ENCODE assay signal across 1 cellular context in the genomic region with DNA sequence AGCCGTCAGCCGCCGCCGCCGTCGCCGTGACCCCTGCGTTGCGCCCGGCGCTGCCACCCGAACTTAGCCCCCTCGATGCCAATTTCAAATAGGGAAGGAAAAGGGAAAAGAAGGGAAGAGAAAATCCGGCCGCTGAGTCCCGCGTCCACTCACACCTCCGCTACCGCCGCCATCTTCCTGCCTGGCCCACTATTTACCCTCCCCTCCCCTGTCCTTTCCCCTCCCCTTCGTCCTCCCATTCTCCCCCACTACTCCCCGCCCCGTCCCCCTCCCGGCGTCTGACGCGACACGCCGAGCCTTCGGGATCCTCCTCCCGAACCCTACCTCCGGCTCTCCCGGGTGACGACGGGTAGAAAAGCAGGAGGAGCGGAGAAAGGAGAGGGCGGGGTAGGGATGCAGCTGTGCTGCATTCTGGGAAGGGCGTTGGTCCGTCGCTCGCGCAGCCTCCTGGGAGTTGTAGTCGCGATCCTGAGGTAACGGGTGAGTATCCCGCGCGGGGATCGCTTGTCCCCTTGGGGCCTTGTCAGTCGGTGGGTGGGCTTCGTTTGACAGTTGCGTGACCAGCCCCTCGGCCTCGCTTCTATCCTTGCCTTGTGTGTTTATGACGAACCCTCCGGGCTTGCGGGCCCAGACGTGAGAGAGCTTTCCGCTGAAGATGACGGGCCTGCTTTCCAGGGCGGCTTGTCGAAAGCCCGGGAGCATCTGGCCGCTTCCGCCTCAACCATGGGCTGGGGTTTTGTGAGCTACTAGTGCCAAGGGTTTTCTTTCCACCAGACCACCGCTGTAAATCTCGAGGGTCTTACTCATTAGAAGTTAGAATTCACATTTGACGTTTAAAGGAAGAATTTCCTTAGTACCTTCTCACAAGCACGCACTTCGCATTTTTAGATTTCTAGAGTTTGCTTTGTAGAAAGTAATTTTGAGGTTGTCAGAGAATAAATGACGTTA.
TF ChIP-seq lines count a peak whose summit lies in the region.

Gene CERT1 (minus strand): TSS at position 195 of the 948 bp plus-strand sequence. CDS start 422 bp downstream, outside the sequence.
Gene POLK (plus strand): TSS at position 457 of the 948 bp plus-strand sequence.

TF ChIP-seq in HEK293, 187 proteins besides CTCF, POLR2A, EP300 and RAD21 (continued from another document and continues in another):
- TF ChIP-seq, protein P1, sequence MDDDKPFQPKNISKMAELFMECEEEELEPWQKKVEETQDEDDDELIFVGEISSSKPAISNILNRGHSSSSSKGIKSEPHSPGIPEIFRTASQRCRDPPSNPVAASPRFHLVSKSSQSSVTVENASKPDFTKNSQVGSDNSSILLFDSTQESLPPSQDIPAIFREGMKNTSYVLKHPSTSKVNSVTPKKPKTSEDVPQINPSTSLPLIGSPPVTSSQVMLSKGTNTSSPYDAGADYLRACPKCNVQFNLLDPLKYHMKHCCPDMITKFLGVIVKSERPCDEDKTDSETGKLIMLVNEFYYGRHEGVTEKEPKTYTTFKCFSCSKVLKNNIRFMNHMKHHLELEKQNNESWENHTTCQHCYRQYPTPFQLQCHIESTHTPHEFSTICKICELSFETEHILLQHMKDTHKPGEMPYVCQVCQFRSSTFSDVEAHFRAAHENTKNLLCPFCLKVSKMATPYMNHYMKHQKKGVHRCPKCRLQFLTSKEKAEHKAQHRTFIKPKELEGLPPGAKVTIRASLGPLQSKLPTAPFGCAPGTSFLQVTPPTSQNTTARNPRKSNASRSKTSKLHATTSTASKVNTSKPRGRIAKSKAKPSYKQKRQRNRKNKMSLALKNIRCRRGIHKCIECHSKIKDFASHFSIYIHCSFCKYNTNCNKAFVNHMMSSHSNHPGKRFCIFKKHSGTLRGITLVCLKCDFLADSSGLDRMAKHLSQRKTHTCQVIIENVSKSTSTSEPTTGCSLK (tag by site-specific recombination; IDR thresholded peaks at IDR 0.05), result no peak
- TF ChIP-seq SCRT2 (tag by site-specific recombination; IDR thresholded peaks at IDR 0.05), result no peak
- TF ChIP-seq, protein P2, sequence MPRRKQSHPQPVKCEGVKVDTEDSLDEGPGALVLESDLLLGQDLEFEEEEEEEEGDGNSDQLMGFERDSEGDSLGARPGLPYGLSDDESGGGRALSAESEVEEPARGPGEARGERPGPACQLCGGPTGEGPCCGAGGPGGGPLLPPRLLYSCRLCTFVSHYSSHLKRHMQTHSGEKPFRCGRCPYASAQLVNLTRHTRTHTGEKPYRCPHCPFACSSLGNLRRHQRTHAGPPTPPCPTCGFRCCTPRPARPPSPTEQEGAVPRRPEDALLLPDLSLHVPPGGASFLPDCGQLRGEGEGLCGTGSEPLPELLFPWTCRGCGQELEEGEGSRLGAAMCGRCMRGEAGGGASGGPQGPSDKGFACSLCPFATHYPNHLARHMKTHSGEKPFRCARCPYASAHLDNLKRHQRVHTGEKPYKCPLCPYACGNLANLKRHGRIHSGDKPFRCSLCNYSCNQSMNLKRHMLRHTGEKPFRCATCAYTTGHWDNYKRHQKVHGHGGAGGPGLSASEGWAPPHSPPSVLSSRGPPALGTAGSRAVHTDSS (tag by site-specific recombination; IDR thresholded peaks at IDR 0.05), result no peak
- TF ChIP-seq ZNF248 (tag by site-specific recombination; IDR thresholded peaks at IDR 0.05), result no peak
- TF ChIP-seq KLF10 (tag by site-specific recombination; IDR thresholded peaks at IDR 0.05), result no peak
- TF ChIP-seq, protein P3, sequence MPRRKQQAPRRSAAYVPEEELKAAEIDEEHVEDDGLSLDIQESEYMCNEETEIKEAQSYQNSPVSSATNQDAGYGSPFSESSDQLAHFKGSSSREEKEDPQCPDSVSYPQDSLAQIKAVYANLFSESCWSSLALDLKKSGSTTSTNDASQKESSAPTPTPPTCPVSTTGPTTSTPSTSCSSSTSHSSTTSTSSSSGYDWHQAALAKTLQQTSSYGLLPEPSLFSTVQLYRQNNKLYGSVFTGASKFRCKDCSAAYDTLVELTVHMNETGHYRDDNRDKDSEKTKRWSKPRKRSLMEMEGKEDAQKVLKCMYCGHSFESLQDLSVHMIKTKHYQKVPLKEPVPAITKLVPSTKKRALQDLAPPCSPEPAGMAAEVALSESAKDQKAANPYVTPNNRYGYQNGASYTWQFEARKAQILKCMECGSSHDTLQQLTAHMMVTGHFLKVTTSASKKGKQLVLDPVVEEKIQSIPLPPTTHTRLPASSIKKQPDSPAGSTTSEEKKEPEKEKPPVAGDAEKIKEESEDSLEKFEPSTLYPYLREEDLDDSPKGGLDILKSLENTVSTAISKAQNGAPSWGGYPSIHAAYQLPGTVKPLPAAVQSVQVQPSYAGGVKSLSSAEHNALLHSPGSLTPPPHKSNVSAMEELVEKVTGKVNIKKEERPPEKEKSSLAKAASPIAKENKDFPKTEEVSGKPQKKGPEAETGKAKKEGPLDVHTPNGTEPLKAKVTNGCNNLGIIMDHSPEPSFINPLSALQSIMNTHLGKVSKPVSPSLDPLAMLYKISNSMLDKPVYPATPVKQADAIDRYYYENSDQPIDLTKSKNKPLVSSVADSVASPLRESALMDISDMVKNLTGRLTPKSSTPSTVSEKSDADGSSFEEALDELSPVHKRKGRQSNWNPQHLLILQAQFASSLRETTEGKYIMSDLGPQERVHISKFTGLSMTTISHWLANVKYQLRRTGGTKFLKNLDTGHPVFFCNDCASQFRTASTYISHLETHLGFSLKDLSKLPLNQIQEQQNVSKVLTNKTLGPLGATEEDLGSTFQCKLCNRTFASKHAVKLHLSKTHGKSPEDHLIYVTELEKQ (tag by site-specific recombination; IDR thresholded peaks at IDR 0.05; ENCODE audit: borderline replicate concordance), result no peak
- TF ChIP-seq, protein P4, sequence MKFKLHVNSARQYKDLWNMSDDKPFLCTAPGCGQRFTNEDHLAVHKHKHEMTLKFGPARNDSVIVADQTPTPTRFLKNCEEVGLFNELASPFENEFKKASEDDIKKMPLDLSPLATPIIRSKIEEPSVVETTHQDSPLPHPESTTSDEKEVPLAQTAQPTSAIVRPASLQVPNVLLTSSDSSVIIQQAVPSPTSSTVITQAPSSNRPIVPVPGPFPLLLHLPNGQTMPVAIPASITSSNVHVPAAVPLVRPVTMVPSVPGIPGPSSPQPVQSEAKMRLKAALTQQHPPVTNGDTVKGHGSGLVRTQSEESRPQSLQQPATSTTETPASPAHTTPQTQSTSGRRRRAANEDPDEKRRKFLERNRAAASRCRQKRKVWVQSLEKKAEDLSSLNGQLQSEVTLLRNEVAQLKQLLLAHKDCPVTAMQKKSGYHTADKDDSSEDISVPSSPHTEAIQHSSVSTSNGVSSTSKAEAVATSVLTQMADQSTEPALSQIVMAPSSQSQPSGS (tag by site-specific recombination; IDR thresholded peaks at IDR 0.05; ENCODE audit: low read depth), result no peak
- TF ChIP-seq ZBTB49 (tag by site-specific recombination; IDR thresholded peaks at IDR 0.05; ENCODE audit: low read depth), result no peak
- TF ChIP-seq, protein P5, sequence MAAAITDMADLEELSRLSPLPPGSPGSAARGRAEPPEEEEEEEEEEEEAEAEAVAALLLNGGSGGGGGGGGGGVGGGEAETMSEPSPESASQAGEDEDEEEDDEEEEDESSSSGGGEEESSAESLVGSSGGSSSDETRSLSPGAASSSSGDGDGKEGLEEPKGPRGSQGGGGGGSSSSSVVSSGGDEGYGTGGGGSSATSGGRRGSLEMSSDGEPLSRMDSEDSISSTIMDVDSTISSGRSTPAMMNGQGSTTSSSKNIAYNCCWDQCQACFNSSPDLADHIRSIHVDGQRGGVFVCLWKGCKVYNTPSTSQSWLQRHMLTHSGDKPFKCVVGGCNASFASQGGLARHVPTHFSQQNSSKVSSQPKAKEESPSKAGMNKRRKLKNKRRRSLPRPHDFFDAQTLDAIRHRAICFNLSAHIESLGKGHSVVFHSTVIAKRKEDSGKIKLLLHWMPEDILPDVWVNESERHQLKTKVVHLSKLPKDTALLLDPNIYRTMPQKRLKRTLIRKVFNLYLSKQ (tag by site-specific recombination; IDR thresholded peaks at IDR 0.05; ENCODE audit: borderline replicate concordance), result no peak
- TF ChIP-seq ZNF18 (tag by site-specific recombination; IDR thresholded peaks at IDR 0.05), result 0 out of 2 replicates have a peak, but pooled peaks have one; percentile 44
- no peak for TF ChIP-seq ZNF514 (tag by site-specific recombination; IDR thresholded peaks at IDR 0.05)
- TF ChIP-seq MZF1 (tag by site-specific recombination; IDR thresholded peaks at IDR 0.05; ENCODE audit: borderline replicate concordance), result peak; percentile 92
- peak; percentile 50 for TF ChIP-seq ZNF501 (tag by site-specific recombination; IDR thresholded peaks at IDR 0.05)
- TF ChIP-seq ZNF133 (tag by site-specific recombination; IDR thresholded peaks at IDR 0.05), result no peak
- TF ChIP-seq ZNF621 (tag by site-specific recombination; IDR thresholded peaks at IDR 0.05), result no peak
- TF ChIP-seq ZNF19 (tag by site-specific recombination; IDR thresholded peaks at IDR 0.05; ENCODE audit: low read depth), result no peak
- TF ChIP-seq SETDB1 (IDR thresholded peaks at IDR 0.05; ENCODE audit: insufficient read length, low read length), result no peak
- TF ChIP-seq ZNF214 (tag by site-specific recombination; IDR thresholded peaks at IDR 0.05; ENCODE audit: borderline replicate concordance), result no peak
- TF ChIP-seq ZNF324 (tag by site-specific recombination; IDR thresholded peaks at IDR 0.05), result peak; percentile 46
- TF ChIP-seq ZNF544 (tag by site-specific recombination; IDR thresholded peaks at IDR 0.05), result no peak
- peak; percentile 47 for TF ChIP-seq ZNF600 (tag by site-specific recombination; IDR thresholded peaks at IDR 0.05)
- no peak for TF ChIP-seq ZNF645 (tag by site-specific recombination; IDR thresholded peaks at IDR 0.05)
- TF ChIP-seq ZNF169 (tag by site-specific recombination; IDR thresholded peaks at IDR 0.05), result no peak
- TF ChIP-seq ZNF112 (tag by site-specific recombination; IDR thresholded peaks at IDR 0.05), result no peak
- TF ChIP-seq SP3 (tag by site-specific recombination; IDR thresholded peaks at IDR 0.05), result peak; percentile 95
- TF ChIP-seq ZNF664 (tag by site-specific recombination; IDR thresholded peaks at IDR 0.05), result peak; percentile 97
- no peak for TF ChIP-seq TCF7L2 (IDR thresholded peaks at IDR 0.05; ENCODE audit: borderline replicate concordance, low read depth, low read length)
- TF ChIP-seq ZNF623 (tag by site-specific recombination; IDR thresholded peaks at IDR 0.05), result no peak
- TF ChIP-seq ZNF596 (tag by site-specific recombination; IDR thresholded peaks at IDR 0.05), result no peak
- TF ChIP-seq, protein P6, sequence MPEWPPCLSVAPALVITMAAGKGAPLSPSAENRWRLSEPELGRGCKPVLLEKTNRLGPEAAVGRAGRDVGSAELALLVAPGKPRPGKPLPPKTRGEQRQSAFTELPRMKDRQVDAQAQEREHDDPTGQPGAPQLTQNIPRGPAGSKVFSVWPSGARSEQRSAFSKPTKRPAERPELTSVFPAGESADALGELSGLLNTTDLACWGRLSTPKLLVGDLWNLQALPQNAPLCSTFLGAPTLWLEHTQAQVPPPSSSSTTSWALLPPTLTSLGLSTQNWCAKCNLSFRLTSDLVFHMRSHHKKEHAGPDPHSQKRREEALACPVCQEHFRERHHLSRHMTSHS (tag by site-specific recombination; IDR thresholded peaks at IDR 0.05), result no peak
- no peak for TF ChIP-seq ZNF266 (tag by site-specific recombination; IDR thresholded peaks at IDR 0.05; ENCODE audit: low read depth)
- TF ChIP-seq ZNF548 (tag by site-specific recombination; IDR thresholded peaks at IDR 0.05), result 0 out of 2 replicates have a peak, but pooled peaks have one; percentile 12
- TF ChIP-seq GLIS1 (tag by site-specific recombination; IDR thresholded peaks at IDR 0.05), result peak; percentile 50
- TF ChIP-seq, protein P7, sequence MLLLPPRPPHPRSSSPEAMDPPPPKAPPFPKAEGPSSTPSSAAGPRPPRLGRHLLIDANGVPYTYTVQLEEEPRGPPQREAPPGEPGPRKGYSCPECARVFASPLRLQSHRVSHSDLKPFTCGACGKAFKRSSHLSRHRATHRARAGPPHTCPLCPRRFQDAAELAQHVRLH (tag by site-specific recombination; IDR thresholded peaks at IDR 0.05), result peak; percentile 69; the same call in 1 of the 2 replicates
- TF ChIP-seq ZNF302 (tag by site-specific recombination; IDR thresholded peaks at IDR 0.05; ENCODE audit: low read depth), result no peak
- peak; percentile 16; the same call in 1 of the 2 replicates for TF ChIP-seq ZBTB21 (tag by site-specific recombination; IDR thresholded peaks at IDR 0.05)
- peak; percentile 68; the same call in 1 of the 2 replicates for TF ChIP-seq ZSCAN30 (tag by site-specific recombination; IDR thresholded peaks at IDR 0.05)
